8 cellular contexts compared by ENCODE assay signal in the genomic region with DNA sequence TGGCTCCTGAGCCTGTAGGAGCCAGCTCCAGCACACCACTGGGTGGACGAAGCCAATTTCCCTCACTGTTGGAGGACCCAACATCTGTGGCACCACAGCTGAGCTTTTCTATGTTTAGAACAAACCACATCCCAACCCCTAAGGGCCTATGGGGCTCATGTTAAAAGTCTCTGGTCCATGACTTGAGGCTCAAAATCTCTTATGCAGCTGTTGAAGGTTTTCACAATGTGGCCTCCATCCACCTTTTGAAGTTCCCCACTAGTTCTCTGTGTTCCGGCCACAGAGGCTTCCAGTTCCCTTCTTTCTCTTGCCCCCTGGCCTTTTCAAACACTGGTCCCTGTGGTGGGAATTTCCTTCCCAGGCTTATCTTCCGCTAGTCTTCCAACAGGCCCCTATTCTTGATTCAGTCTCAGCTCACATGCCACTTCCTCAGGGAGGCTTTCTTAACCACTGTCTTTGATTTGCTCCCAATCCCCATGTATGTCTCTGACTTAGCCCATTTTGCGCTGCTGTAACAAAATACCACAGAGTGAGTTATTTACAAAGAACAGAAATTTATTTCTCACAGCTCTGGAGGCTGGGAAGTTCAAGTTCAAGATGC. TPM values are rescaled to one million over a fixed set of nuclear protein-coding genes. Genes with fewer than 3 reads are reported as not detected.
DNase-seq lines count a peak whose midpoint lies in the region; ATAC-seq and TF ChIP-seq lines count a peak whose summit lies in the region.

No MANE protein-coding gene starts in this region.

- H3K36me3 ChIP-seq in GM06990 (ENCODE audit: control insufficient read depth, insufficient read depth, low read length): no peaks in the 10 kb centered on the region

- peak; percentile 72 for DNase-seq in GM06990 (ENCODE audit: extremely low read depth, insufficient read length)
- DNase-seq in NCI-H524 treated with DMSO at 0.1 percent for 48 hours (lab: John Stamatoyannopoulos, UW): no peak
- DNase-seq in NCI-H510A (lab: John Stamatoyannopoulos, UW): no peak
- DNase-seq in NCI-H524 (lab: John Stamatoyannopoulos, UW): no peak
- DNase-seq in Ammon's horn (ENCODE audit: low spot score): no peak

- peak overlapping the region; percentile 72 for H3K27ac Mint-ChIP-seq in activated T-helper 17 cell treated with anti-CD3 and anti-CD28 coated beads, Interleukin-2, amount 50 U/mL, for 72 hours

- TF ChIP-seq CTCF in GM06990 (IDR thresholded peaks at IDR 0.05; ENCODE audit: insufficient read depth, low read length, poor library complexity, severe bottlenecking): no peak

- ATAC-seq in GM19467 (IDR thresholded peaks at IDR 0.05; ENCODE audit: unreplicated experiment): peak; percentile 35
- ATAC-seq in HG03439 (IDR thresholded peaks at IDR 0.05; ENCODE audit: unreplicated experiment): peak; percentile 41
- no peak for ATAC-seq in activated T-helper 17 cell treated with anti-CD3 and anti-CD28 coated beads, Interleukin-2, amount 50 U/mL, for 72 hours (replicated peaks)

- peak overlapping the region; percentile 49 for H3K4me3 Mint-ChIP-seq in activated T-helper 17 cell treated with anti-CD3 and anti-CD28 coated beads, Interleukin-2, amount 50 U/mL, for 72 hours

- H3K4me3 ChIP-seq in GM06990 (replicated peaks; ENCODE audit: low read depth, low read length): no peak overlapping the region

- no peaks in the 10 kb centered on the region for H3K27me3 ChIP-seq in GM06990 (replicated peaks; ENCODE audit: control insufficient read depth, insufficient read depth, low read length)

- no peaks in the 10 kb centered on the region for H3K36me3 Mint-ChIP-seq in activated T-helper 17 cell treated with anti-CD3 and anti-CD28 coated beads, Interleukin-2, amount 50 U/mL, for 72 hours (ENCODE audit: low read depth)

- H3K9me3 Mint-ChIP-seq in activated T-helper 17 cell treated with anti-CD3 and anti-CD28 coated beads, Interleukin-2, amount 50 U/mL, for 72 hours: no peaks in the 10 kb centered on the region

- H3K4me1 Mint-ChIP-seq in activated T-helper 17 cell treated with anti-CD3 and anti-CD28 coated beads, Interleukin-2, amount 50 U/mL, for 72 hours: peaks cover 44% of the 10 kb centered on the region

- H3K27me3 Mint-ChIP-seq in activated T-helper 17 cell treated with anti-CD3 and anti-CD28 coated beads, Interleukin-2, amount 50 U/mL, for 72 hours: no peaks in the 10 kb centered on the region

RNA-seq across cellular contexts. Expression of a gene that starts 4.0 kb away (rescaled TPM):
- total RNA-seq in activated T-helper 17 cell treated with anti-CD3 and anti-CD28 coated beads, Interleukin-2, amount 50 U/mL, for 72 hours: 1 to 10 TPM; 1.6 to 9.2 TPM

RNA-seq across cellular contexts. Expression of a gene that starts 48.1 kb away (rescaled TPM):
- not detected for total RNA-seq in activated T-helper 17 cell treated with anti-CD3 and anti-CD28 coated beads, Interleukin-2, amount 50 U/mL, for 72 hours
